In genomic region chr9:107733530-107733907, GRCh38 we compare ENCODE assay signal across 9 cellular contexts.
DNase-seq lines count a peak whose midpoint lies in the region; ATAC-seq and TF ChIP-seq lines count a peak whose summit lies in the region.
"Had no signal": no experiment of that assay in that cellular context is flagged by ENCODE, and none has a peak within 500 bp of the region (broad histone marks: within the 10 kb centered on the region; RNA-seq: fewer than 3 reads in every experiment).

No MANE protein-coding gene starts in this region.

- intact Hi-C loops in CD14-positive monocyte (cut with micrococcal nuclease) (no loop called here), heart left ventricle (cut with DNase I) (loop anchor here in 4 of 10 donors (2.0 to 10.0 kb wide), 4 partner anchors 17 to 249 kb away; partner anchors contain the start of gene KLF4 (in 3 of the 4))

- TF ChIP-seq CTCF in CD14-positive monocyte (IDR thresholded peaks at IDR 0.05) (no peak), heart left ventricle (IDR thresholded peaks at IDR 0.05) (no peak)

- H3K36me3 ChIP-seq in heart left ventricle (no peaks in the 10 kb centered on the region), rectal smooth muscle tissue (ENCODE audit: control insufficient read depth, insufficient read depth, low read length) (no peaks in the 10 kb centered on the region)
- H3K36me3 ChIP-seq: WERI-Rb-1 had no signal

- no peaks in the 10 kb centered on the region for H3K9me3 ChIP-seq in heart left ventricle

- no peaks in the 10 kb centered on the region for H3K36me3 Mint-ChIP-seq in CD14-positive monocyte
- H3K36me3 Mint-ChIP-seq in immature natural killer cell: no peaks in the 10 kb centered on the region

- ATAC-seq in heart left ventricle (peak; percentile 86 to 93 (median 90)), HG03045 (IDR thresholded peaks at IDR 0.05; ENCODE audit: unreplicated experiment) (no peak), HG03354 (IDR thresholded peaks at IDR 0.05; ENCODE audit: poor library complexity, severe bottlenecking, unreplicated experiment) (no peak)
- ATAC-seq in activated CD4-positive, CD25-positive, alpha-beta regulatory T cell treated with anti-CD3 and anti-CD28 coated beads, Interleukin-2, amount 50 U/mL, for 24 hours: no peak

- DNase-seq in CD14-positive monocyte (ENCODE audit: low spot score): no peak
- peak; percentile 48 for DNase-seq in amniotic epithelial cell (ENCODE audit: low read depth)
- peak in 4 of 5 donors; percentile 45 to 86 (median 66) for DNase-seq in heart left ventricle
- DNase-seq in immature natural killer cell: no peak
- DNase-seq: WERI-Rb-1 had no signal

- peak overlapping the region in 9 of 12 donors; percentile 0 to 38 (median 14) for H3K4me3 ChIP-seq in heart left ventricle
- H3K4me3 ChIP-seq in rectal smooth muscle tissue (ENCODE audit: low read length): peak overlapping the region; percentile 28

- H3K27ac ChIP-seq in heart left ventricle (peak overlapping the region; percentile 66 to 91 (median 83)), rectal smooth muscle tissue (ENCODE audit: low read depth, low read length) (peak overlapping the region; percentile 44)
- H3K27ac ChIP-seq: WERI-Rb-1 had no signal

- no peak for TF ChIP-seq POLR2A in heart left ventricle (IDR thresholded peaks at IDR 0.05)

- H3K4me3 Mint-ChIP-seq in CD14-positive monocyte (peak overlapping the region; percentile 52 to 69), immature natural killer cell (no peak overlapping the region)

- peaks cover 0 to 42% (median 31%) of the 10 kb centered on the region in 12 donors for H3K4me1 ChIP-seq in heart left ventricle
- H3K4me1 ChIP-seq in rectal smooth muscle tissue (ENCODE audit: control insufficient read depth, insufficient read depth, low read length): peaks cover 7% of the 10 kb centered on the region

- WGBS in heart left ventricle, 4 donors: 14 to 33% (median 18%) methylated on average over 4 to 5 of the region's 5 CpGs

- peak overlapping the region in 5 of 7 donors; percentile 6 to 83 (median 75) for H3K27ac Mint-ChIP-seq in CD14-positive monocyte
- H3K27ac Mint-ChIP-seq in immature natural killer cell: no peak overlapping the region

- peaks cover 1 to 2% (median 2%) of the 10 kb centered on the region in 3 donors for H3K27me3 Mint-ChIP-seq in CD14-positive monocyte (ENCODE audit: low read depth in 3 of 3)
- no peaks in the 10 kb centered on the region for H3K27me3 Mint-ChIP-seq in immature natural killer cell (ENCODE audit: low read depth in 3 of 3)

- no peak overlapping the region for H3K9ac ChIP-seq in rectal smooth muscle tissue (ENCODE audit: low read length)

- H3K9me3 Mint-ChIP-seq in CD14-positive monocyte (no peaks in the 10 kb centered on the region), immature natural killer cell (peaks cover 0 to 6% (median 0%) of the 10 kb centered on the region in 6 donors)

- H3K4me1 Mint-ChIP-seq in CD14-positive monocyte: peaks cover 22% of the 10 kb centered on the region
- H3K4me1 Mint-ChIP-seq in immature natural killer cell: no peaks in the 10 kb centered on the region

- H3K27me3 ChIP-seq in heart left ventricle (no peaks in the 10 kb centered on the region), rectal smooth muscle tissue (ENCODE audit: control insufficient read depth, insufficient read depth, low read length) (no peaks in the 10 kb centered on the region)

Comparison
In these comparisons a context has a peak if more than half of its experiments do, and no peak if none do; other contexts are left out.
1. DNase-seq: peak in amniotic epithelial cell (single experiment) and heart left ventricle (4 of 5); none in CD14-positive monocyte (single experiment) and immature natural killer cell (0 of 3).
2. H3K27ac Mint-ChIP-seq: peak in CD14-positive monocyte (5 of 7); none in immature natural killer cell (0 of 6).
3. H3K4me3 Mint-ChIP-seq: peak in CD14-positive monocyte (2 of 2); none in immature natural killer cell (0 of 5).
4. ATAC-seq: peak in heart left ventricle (4 of 4); none in HG03045 (single experiment), HG03354 (single experiment) and activated CD4-positive, CD25-positive, alpha-beta regulatory T cell treated with anti-CD3 and anti-CD28 coated beads, Interleukin-2, amount 50 U/mL, for 24 hours (0 of 2).